8 cellular contexts compared by ENCODE assay signal in genomic region chr19:40284251-40284500, GRCh38. TPM values are rescaled to one million over a fixed set of nuclear protein-coding genes. Genes with fewer than 3 reads are reported as not detected.
DNase-seq lines count a peak whose midpoint lies in the region; ATAC-seq and TF ChIP-seq lines count a peak whose summit lies in the region.

No MANE protein-coding gene starts in this region.

- H3K27me3 ChIP-seq in layer of hippocampus (ENCODE audit: control insufficient read depth, insufficient read depth, low read length), result no peaks in the 10 kb centered on the region
- H3K27me3 ChIP-seq in testis, result no peaks in the 10 kb centered on the region

- H3K4me3 ChIP-seq in testis, result peak overlapping the region; percentile 93 to 95

- TF ChIP-seq POLR2A in testis (IDR thresholded peaks at IDR 0.05), result no peak

- H3K36me3 Mint-ChIP-seq in activated CD4-positive, alpha-beta T cell treated with anti-CD3 and anti-CD28 coated beads for 36 hours (ENCODE audit: low read depth), result peaks cover 10% of the 10 kb centered on the region

- no peaks in the 10 kb centered on the region for H3K9me3 ChIP-seq in testis

- no peak for ATAC-seq in activated CD4-positive, alpha-beta T cell treated with anti-CD3 and anti-CD28 coated beads for 36 hours
- no peak for ATAC-seq in HG02840 (IDR thresholded peaks at IDR 0.05; ENCODE audit: low FRiP score, unreplicated experiment)

- CTCF ChIA-PET in activated CD4-positive, alpha-beta T cell treated with anti-CD3 and anti-CD28 coated beads for 36 hours (lab: Charles Lee), result interaction anchor here (1.0 kb wide), 1 partner anchor 21 kb away, joined by 3 read pairs; no protein-coding TSS in a partner anchor

- WGBS in adipose tissue, 3 donors, result 3 to 9% (median 4%) methylated on average over 4 of the region's 4 CpGs
- 0 to 7% methylated on average over 4 of the region's 4 CpGs for WGBS in testis, 2 donors

- H3K36me3 ChIP-seq in testis (ENCODE audit: low read depth, missing control alignments), result no peaks in the 10 kb centered on the region

- H3K27ac ChIP-seq in adipose tissue (ENCODE audit: low read depth, low read length) (peak overlapping the region; percentile 51), layer of hippocampus (ENCODE audit: low read depth, low read length) (peak overlapping the region; percentile 97), testis (peak overlapping the region; percentile 95 to 98)

- no peaks in the 10 kb centered on the region for H3K9me3 Mint-ChIP-seq in activated CD4-positive, alpha-beta T cell treated with anti-CD3 and anti-CD28 coated beads for 36 hours (ENCODE audit: low read depth)

- H3K4me3 Mint-ChIP-seq in activated CD4-positive, alpha-beta T cell treated with anti-CD3 and anti-CD28 coated beads for 36 hours, result peak overlapping the region; percentile 95

- H3K27me3 Mint-ChIP-seq in activated CD4-positive, alpha-beta T cell treated with anti-CD3 and anti-CD28 coated beads for 36 hours, result no peaks in the 10 kb centered on the region

- TF ChIP-seq CTCF in testis (IDR thresholded peaks at IDR 0.05), result no peak

- POLR2A ChIA-PET in activated CD4-positive, alpha-beta T cell treated with anti-CD3 and anti-CD28 coated beads for 36 hours (lab: Charles Lee), result no interaction called here

- H3K27ac Mint-ChIP-seq in activated CD4-positive, alpha-beta T cell treated with anti-CD3 and anti-CD28 coated beads for 36 hours, result peak overlapping the region; percentile 98

- intact Hi-C loops in activated CD4-positive, alpha-beta T cell treated with anti-CD3 and anti-CD28 coated beads for 36 hours (cut with DNase I, micrococcal nuclease), result loop anchor here (2.0 to 10.0 kb wide), 3 partner anchors 93 to 511 kb away; partner anchors contain the start of genes EGLN2 (in 1 of the 2) and MAP3K10 (in 1 of the 2)
- intact Hi-C loops in testis (cut with DNase I; ENCODE audit: low total_unique reads), result no loop called here

- peaks cover 52% of the 10 kb centered on the region for H3K4me1 Mint-ChIP-seq in activated CD4-positive, alpha-beta T cell treated with anti-CD3 and anti-CD28 coated beads for 36 hours

- peaks cover 64% of the 10 kb centered on the region for H3K4me1 ChIP-seq in testis

- DNase-seq in activated CD4-positive, alpha-beta T cell treated with anti-CD3 and anti-CD28 coated beads for 36 hours, result no peak
- DNase-seq in activated CD4-positive, alpha-beta T cell treated with anti-CD3 and anti-CD28 coated beads for 4 hours, result no peak
- no peak for DNase-seq in testis
- DNase-seq in HuH-7.5 (ENCODE audit: low spot score), result no peak
- no peak for DNase-seq in 8988T

RNA-seq across cellular contexts. Expression of gene AKT2, which starts 1.0 kb away (rescaled TPM):
- 100 to 1,000 TPM; 142 to 148 TPM for total RNA-seq in activated CD4-positive, alpha-beta T cell treated with anti-CD3 and anti-CD28 coated beads for 36 hours
- polyA plus RNA-seq in adipose tissue, result 100 to 1,000 TPM in 1 of 3 donors, 10 to 100 TPM in 2; 49.0 to 172 (median 64.1) TPM
- total RNA-seq in testis, result 100 to 1,000 TPM; 195 to 229 TPM
- 154 TPM for polyA plus RNA-seq in testis (ENCODE audit: insufficient read depth, low read depth, low replicate concordance)

RNA-seq across cellular contexts. Expression of gene CCNP, which starts 57.7 kb away (rescaled TPM):
- total RNA-seq in activated CD4-positive, alpha-beta T cell treated with anti-CD3 and anti-CD28 coated beads for 36 hours, result under 1 TPM in 1 of 2 experiments, not detected in 1; 0.12 TPM
- 1 to 10 TPM in 1 of 3 donors, under 1 TPM in 1, not detected in 1; 0.21 to 1.7 TPM for polyA plus RNA-seq in adipose tissue
- 1 to 10 TPM; 1.2 to 2.3 TPM for total RNA-seq in testis
- polyA plus RNA-seq in testis (ENCODE audit: insufficient read depth, low read depth, low replicate concordance), result 0.74 TPM
